In genomic region chr20:40467014-40467413, GRCh38 we compare ENCODE assay signal across 7 cellular contexts.
"Had no signal": no experiment of that assay in that cellular context is flagged by ENCODE, and none has a peak within 500 bp of the region (broad histone marks: within the 10 kb centered on the region; RNA-seq: fewer than 3 reads in every experiment).

No MANE protein-coding gene starts in this region.

- H3K4me3 Mint-ChIP-seq: activated CD4-positive, alpha-beta T cell treated with anti-CD3 and anti-CD28 coated beads, Interleukin-2, amount 10 ng/mL, durations not matched to agents 24 days and 14 days had no signal

- H3K27me3 ChIP-seq: sigmoid colon, suprapubic skin had no signal

- H3K4me3 ChIP-seq: sigmoid colon, suprapubic skin had no signal

- H3K27ac ChIP-seq: sigmoid colon, suprapubic skin had no signal

- H3K36me3 ChIP-seq: sigmoid colon, suprapubic skin had no signal

- H3K9me3 ChIP-seq: sigmoid colon, suprapubic skin had no signal

- H3K27ac Mint-ChIP-seq: activated CD4-positive, alpha-beta T cell treated with anti-CD3 and anti-CD28 coated beads, Interleukin-2, amount 10 ng/mL, durations not matched to agents 24 days and 14 days had no signal

- H3K27me3 Mint-ChIP-seq: activated CD4-positive, alpha-beta T cell treated with anti-CD3 and anti-CD28 coated beads, Interleukin-2, amount 10 ng/mL, durations not matched to agents 24 days and 14 days had no signal

- H3K9me3 Mint-ChIP-seq: activated CD4-positive, alpha-beta T cell treated with anti-CD3 and anti-CD28 coated beads, Interleukin-2, amount 10 ng/mL, durations not matched to agents 24 days and 14 days had no signal

- DNase-seq: activated CD4-positive, alpha-beta T cell treated with anti-CD3 and anti-CD28 coated beads, Interleukin-2, amount 10 ng/mL, durations not matched to agents 24 days and 14 days; activated naive CD4-positive, alpha-beta T cell treated with Interleukin-2 at 50 U/mL for 16 hours; foreskin melanocyte; sigmoid colon; stimulated activated naive CD8-positive, alpha-beta T cell treated with anti-CD3 and anti-CD28 coated beads, Interleukin-15, Interleukin-2, amounts not matched to agents 100 U/mL and 50 U/mL, for 24 hours; T1000 had no signal

- ATAC-seq: stimulated activated naive CD8-positive, alpha-beta T cell treated with anti-CD3 and anti-CD28 coated beads, Interleukin-15, Interleukin-2, amounts not matched to agents 100 U/mL and 50 U/mL, for 24 hours had no signal

- H3K4me1 Mint-ChIP-seq: activated CD4-positive, alpha-beta T cell treated with anti-CD3 and anti-CD28 coated beads, Interleukin-2, amount 10 ng/mL, durations not matched to agents 24 days and 14 days had no signal
